ENCODE assay signal across 1 cellular context in the genomic region with DNA sequence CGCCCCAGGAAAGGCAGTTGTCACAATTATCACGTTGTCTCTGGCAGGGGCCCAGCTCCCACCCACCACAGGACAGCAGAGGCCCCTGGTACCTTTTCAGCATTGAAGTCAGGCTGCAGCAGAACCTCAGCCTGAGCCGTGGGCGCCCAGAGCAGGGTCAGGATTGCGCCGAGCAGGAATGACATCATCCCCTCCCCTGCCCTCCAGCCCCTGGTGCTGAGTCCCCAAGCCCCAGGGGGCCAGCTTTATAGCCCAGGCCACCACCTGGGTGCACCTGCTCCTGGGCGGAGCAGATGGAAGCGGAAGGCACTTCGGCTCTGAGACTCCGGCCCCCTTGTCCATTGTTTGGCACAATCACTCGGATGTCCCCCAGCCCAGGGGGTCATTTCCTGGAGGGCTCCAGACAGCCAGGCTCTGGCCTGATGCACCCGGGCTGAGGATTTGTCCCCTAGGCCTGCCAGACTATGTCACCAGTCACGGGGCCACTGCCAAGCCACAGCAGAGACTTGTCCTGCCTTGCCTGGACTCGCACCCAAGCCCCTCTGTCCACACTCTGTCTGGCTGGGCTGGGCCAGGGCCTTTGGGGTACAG.
TF ChIP-seq lines count a peak whose summit lies in the region.

A gene with protein sequence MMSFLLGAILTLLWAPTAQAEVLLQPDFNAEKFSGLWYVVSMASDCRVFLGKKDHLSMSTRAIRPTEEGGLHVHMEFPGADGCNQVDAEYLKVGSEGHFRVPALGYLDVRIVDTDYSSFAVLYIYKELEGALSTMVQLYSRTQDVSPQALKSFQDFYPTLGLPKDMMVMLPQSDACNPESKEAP (minus strand): TSS at position 218 of the 591 bp plus-strand sequence. CDS start 30 bp downstream, at position 188.

TF ChIP-seq in H1, 55 proteins besides CTCF, POLR2A, EP300 and RAD21:
- no peak for TF ChIP-seq SP2 (IDR thresholded peaks at IDR 0.05; ENCODE audit: low read length)
- no peak for TF ChIP-seq POU5F1 (IDR thresholded peaks at IDR 0.05; ENCODE audit: low read depth, low read length)
- no peak for TF ChIP-seq CHD2 (IDR thresholded peaks at IDR 0.05; ENCODE audit: low read length)
- TF ChIP-seq NRF1 (IDR thresholded peaks at IDR 0.05; ENCODE audit: low read depth, low read length): no peak
- no peak for TF ChIP-seq SAP30 (IDR thresholded peaks at IDR 0.05; ENCODE audit: insufficient read depth, insufficient replicate concordance, low read length)
- no peak for TF ChIP-seq MAFK (IDR thresholded peaks at IDR 0.05; ENCODE audit: low read depth, low read length)
- TF ChIP-seq EGR1 (IDR thresholded peaks at IDR 0.05; ENCODE audit: borderline replicate concordance, low read depth, low read length): no peak
- TF ChIP-seq JUND (IDR thresholded peaks at IDR 0.05; ENCODE audit: low read length): no peak
- no peak for TF ChIP-seq CHD1 (IDR thresholded peaks at IDR 0.05; ENCODE audit: low read depth, low read length)
- TF ChIP-seq POLR2AphosphoS5 (IDR thresholded peaks at IDR 0.05; ENCODE audit: low read depth, low read length): no peak
- TF ChIP-seq SIX5 (IDR thresholded peaks at IDR 0.05; ENCODE audit: low read depth, low read length): no peak
- no peak for TF ChIP-seq YY1 (IDR thresholded peaks at IDR 0.05; ENCODE audit: low read depth, low read length)
- no peak for TF ChIP-seq CTBP2 (IDR thresholded peaks at IDR 0.05; ENCODE audit: borderline replicate concordance, insufficient read depth, insufficient read length, low read length)
- TF ChIP-seq FOSL1 (IDR thresholded peaks at IDR 0.05; ENCODE audit: insufficient read depth, low read depth, low read length): no peak
TF ChIP-seq in H1: peak in this region for 0.
